In the genomic region with DNA sequence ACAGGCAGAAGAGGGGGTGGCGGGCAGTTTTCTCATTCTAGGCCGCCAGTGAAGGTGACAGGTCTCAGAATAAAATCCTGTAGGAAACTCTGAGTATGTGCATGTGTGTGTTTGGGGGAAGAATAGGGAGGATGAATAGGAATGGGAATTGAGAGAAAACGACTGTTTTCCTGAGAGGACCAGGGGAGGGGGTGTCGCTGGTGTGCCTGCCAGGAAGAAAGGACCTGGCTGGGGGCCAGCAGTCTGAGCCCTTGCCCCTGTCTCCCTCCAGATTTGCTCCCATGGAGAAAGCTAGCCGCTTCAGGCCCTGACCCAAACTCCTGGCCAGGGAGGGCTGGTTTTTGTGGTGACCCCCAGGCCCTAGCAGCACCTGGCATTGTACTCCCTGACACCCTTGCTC, we compare ENCODE assay signal across 26 cellular contexts. TPM values are rescaled to one million over a fixed set of nuclear protein-coding genes. Genes with fewer than 3 reads are reported as not detected.
A peak's percentile ranks its signal among the peaks of the same experiment; 100 is the strongest.
DNase-seq lines count a peak whose midpoint lies in the region; ATAC-seq, FAIRE-seq and TF ChIP-seq lines count a peak whose summit lies in the region.
"Had no signal": no experiment of that assay in that cellular context is flagged by ENCODE, and none has a peak within 500 bp of the region (broad histone marks: within the 10 kb centered on the region; RNA-seq: fewer than 3 reads in every experiment).

No MANE protein-coding gene starts in this region.

- no peaks in the 10 kb centered on the region for H4K20me1 ChIP-seq in H1 (replicated peaks in 1 of 2; ENCODE audit: control insufficient read depth in 1 of 2, insufficient read depth in 2 of 2, low read length in 2 of 2)

- WGBS in H1 (ENCODE audit: extremely low coverage in 1 of 2, insufficient coverage in 1 of 2, insufficient read length in 1 of 2, insufficient replicate concordance in 2 of 2, low coverage in 1 of 2, low lambda C conversion rate in 2 of 2, missing lambda C conversion rate in 1 of 2), 2 experiments, result 79% methylated on average over 5 of the region's 5 CpGs; no CpG with 5 or more reads in 1 of the 2 experiments
- WGBS in tibial nerve, 2 donors, result 41 to 49% methylated on average over 5 of the region's 5 CpGs
- WGBS in lower leg skin, 2 donors, result 68 to 71% methylated on average over 5 of the region's 5 CpGs

- no peak overlapping the region for H2BK15ac ChIP-seq in H1 (ENCODE audit: low read length)

- H2BK120ac ChIP-seq in H1 (replicated peaks; ENCODE audit: low read depth, low read length), result no peak overlapping the region

- no peak overlapping the region for H4K8ac ChIP-seq in H1 (ENCODE audit: extremely low read depth, insufficient read depth, low read length)

- 0 out of 2 replicates have a peak overlapping the region, but pooled peaks have one; percentile 32 for H2BK20ac ChIP-seq in H1 (ENCODE audit: low read length)

- no peak for ATAC-seq in HG02759 (IDR thresholded peaks at IDR 0.05; ENCODE audit: unreplicated experiment)
- ATAC-seq: stimulated activated effector memory CD8-positive, alpha-beta T cell treated with anti-CD3 and anti-CD28 coated beads, Interleukin-12 subunit alpha, Interleukin-12 subunit beta, amount 100 ng/mL, for 72 hours had no signal

- TF ChIP-seq CTCF in H1 (IDR thresholded peaks at IDR 0.05; ENCODE audit: control extremely low read depth in 1 of 3, insufficient read depth in 1 of 3, low read depth in 1 of 3, low read length in 3 of 3) (no peak), tibial nerve (IDR thresholded peaks at IDR 0.05) (no peak), lower leg skin (IDR thresholded peaks at IDR 0.05) (no peak)

- no peaks in the 10 kb centered on the region for H3K36me3 ChIP-seq in H1 (ENCODE audit: control insufficient read depth in 2 of 4, insufficient read depth in 4 of 4, low read length in 3 of 4)
- no peaks in the 10 kb centered on the region for H3K36me3 ChIP-seq in muscle layer of duodenum (ENCODE audit: control insufficient read depth in 1 of 2, insufficient read depth in 2 of 2, low read length in 2 of 2)
- H3K36me3 ChIP-seq in tibial nerve, result peaks cover 0 to 7% (median 0%) of the 10 kb centered on the region in 3 donors

- no peak overlapping the region for H2BK5ac ChIP-seq in H1 (ENCODE audit: low read depth, low read length)

- TF ChIP-seq RAD21 in H1 (IDR thresholded peaks at IDR 0.05 in 1 of 2, conservative IDR thresholded peaks at IDR 0.05 in 1 of 2; ENCODE audit: low read depth in 2 of 2, low read length in 2 of 2), result no peak

- H3K56ac ChIP-seq in H1 (replicated peaks; ENCODE audit: insufficient read length, low read depth, low read length), result no peak overlapping the region

- H3K9me3 ChIP-seq in H1 (ENCODE audit: insufficient read depth in 2 of 2, low read depth in 1 of 2, low read length in 1 of 2), result no peaks in the 10 kb centered on the region; a peak in 1 of 4 replicates
- H3K9me3 ChIP-seq in muscle layer of duodenum (ENCODE audit: control insufficient read depth in 1 of 2, low read length in 2 of 2), result no peaks in the 10 kb centered on the region
- no peaks in the 10 kb centered on the region for H3K9me3 ChIP-seq in tibial nerve

- H4K5ac ChIP-seq in H1 (ENCODE audit: insufficient read length, low read depth, low read length), result no peak overlapping the region

- no peak overlapping the region for H3K9ac ChIP-seq in H1 (replicated peaks in 1 of 4; ENCODE audit: extremely low read depth in 1 of 4, low read depth in 3 of 4, low read length in 3 of 4)
- H3K9ac ChIP-seq: KMS-11 had no signal

- no peaks in the 10 kb centered on the region for H3K27me3 ChIP-seq in H1 (replicated peaks in 1 of 4; ENCODE audit: control insufficient read depth in 3 of 4, extremely low read depth in 1 of 4, insufficient read depth in 3 of 4, low read length in 3 of 4)
- no peaks in the 10 kb centered on the region for H3K27me3 ChIP-seq in muscle layer of duodenum (ENCODE audit: low read depth, low read length)
- no peaks in the 10 kb centered on the region for H3K27me3 ChIP-seq in tibial nerve

- DNase-seq in H1 (ENCODE audit: low read depth in 1 of 2, low spot score in 2 of 2), result no peak
- no peak for DNase-seq in tibial nerve (ENCODE audit: low spot score in 2 of 2)
- DNase-seq in lower leg skin (ENCODE audit: low spot score in 2 of 2), result no peak
- DNase-seq in stimulated activated CD4-positive, alpha-beta T cell treated with anti-CD3 and anti-CD28 coated beads, Interleukin-15, amount 100 ng/mL, for 24 hours, result no peak
- DNase-seq in NCI-H146 (lab: John Stamatoyannopoulos, UW), result no peak
- DNase-seq: activated CD4-positive, alpha-beta T cell treated with anti-CD3 and anti-CD28 coated beads, Interleukin-2, amount 50 U/mL, for 4 hours; activated gamma-delta T cell treated with Interleukin-2 at 50 U/mL for 16 hours; activated T-cell treated with anti-CD3 and anti-CD28 coated beads for 4 hours; AML-193; COR-L47; HFFc6; mesenchymal stem cell; NCI-H1048; NCI-H2029 treated with DMSO at 0.1 percent for 48 hours; NCI-H510A treated with DMSO at 0.1 percent for 48 hours had no signal

- no peak for TF ChIP-seq EP300 in H1 (IDR thresholded peaks at IDR 0.05; ENCODE audit: borderline replicate concordance in 1 of 2, low read depth in 2 of 2, low read length in 2 of 2)
- TF ChIP-seq EP300 in tibial nerve (IDR thresholded peaks at IDR 0.05), result no peak

- FAIRE-seq in H1 (lab: Jason Lieb, UNC), result no peak
- FAIRE-seq: colon, endometrium, islet of Langerhans had no signal

- H3K4me3 ChIP-seq in H1 (ENCODE audit: extremely low read depth in 1 of 4, insufficient read depth in 2 of 4, low read depth in 3 of 4, low read length in 4 of 4) (no peak overlapping the region), muscle layer of duodenum (ENCODE audit: low read depth in 1 of 2, low read length in 2 of 2) (peak overlapping the region in 1 of 2 donors; percentile 29), tibial nerve (no peak overlapping the region), lower leg skin (ENCODE audit: low read depth, poor library complexity, severe bottlenecking) (no peak overlapping the region)

- TF ChIP-seq POLR2A in H1 (IDR thresholded peaks at IDR 0.05; ENCODE audit: control extremely low read depth in 1 of 2, low read depth in 2 of 2, low read length in 2 of 2) (no peak), tibial nerve (IDR thresholded peaks at IDR 0.05) (no peak), lower leg skin (IDR thresholded peaks at IDR 0.05) (no peak)

- H2AK5ac ChIP-seq in H1 (ENCODE audit: low read depth, low read length), result no peak overlapping the region

- H2BK12ac ChIP-seq in H1 (ENCODE audit: low read depth, low read length), result peak overlapping the region; percentile 39; the same call in 1 of the 2 replicates

- H3K4me1 ChIP-seq in H1 (replicated peaks in 1 of 4; ENCODE audit: control insufficient read depth in 3 of 4, insufficient read depth in 4 of 4, low read length in 3 of 4) (peaks cover 5 to 21% (median 6%) of the 10 kb centered on the region in 4 experiments), muscle layer of duodenum (ENCODE audit: control insufficient read depth in 1 of 2, insufficient read depth in 2 of 2, low read length in 2 of 2) (peaks cover 0 to 24% of the 10 kb centered on the region in 2 donors), tibial nerve (peaks cover 4 to 76% (median 51%) of the 10 kb centered on the region in 4 donors)

- no peak overlapping the region for H3K18ac ChIP-seq in H1 (ENCODE audit: extremely low read depth, low read length)

- no peak overlapping the region for H3K4me2 ChIP-seq in H1 (ENCODE audit: insufficient read depth in 1 of 2, low read depth in 2 of 2, low read length in 2 of 2)
- H3K4me2 ChIP-seq: KMS-11 had no signal

- no peak overlapping the region for H3K23ac ChIP-seq in H1 (ENCODE audit: insufficient read length)

- H3K23me2 ChIP-seq in H1 (ENCODE audit: low read depth, low read length), result no peaks in the 10 kb centered on the region

- peak overlapping the region; percentile 58 for H3K27ac ChIP-seq in angular gyrus (ENCODE audit: low read depth, low read length)
- H3K27ac ChIP-seq in H1 (ENCODE audit: low read depth, low read length), result no peak overlapping the region
- H3K27ac ChIP-seq in muscle layer of duodenum (ENCODE audit: low read length), result peak overlapping the region; percentile 82
- peak overlapping the region; percentile 53 to 89 (median 74) for H3K27ac ChIP-seq in tibial nerve
- H3K27ac ChIP-seq: KMS-11 had no signal

- POLR2A ChIA-PET in H1 (lab: Charles Lee; ENCODE audit: partially characterized antibody), result interaction anchor here (0.8 to 2.9 kb wide), 4 partner anchors 10 to 35 kb away, joined by 3 to 13 read pairs (median 4); a partner anchor contains a TSS

- H3K79me2 ChIP-seq in H1 (ENCODE audit: control insufficient read depth in 1 of 2, insufficient read depth in 2 of 2, low read length in 2 of 2), result no peaks in the 10 kb centered on the region

- H4K91ac ChIP-seq in H1 (replicated peaks; ENCODE audit: insufficient read length, low read length), result no peak overlapping the region

- H3K4ac ChIP-seq in H1 (replicated peaks; ENCODE audit: insufficient read length, low read depth, low read length), result no peak overlapping the region

- no peak overlapping the region for H2AFZ ChIP-seq in H1 (ENCODE audit: low read length)

- intact Hi-C loops in lower leg skin (cut with DNase I; ENCODE audit: low total_unique reads), result no loop called here

- H3K14ac ChIP-seq in H1 (ENCODE audit: insufficient read length), result no peak overlapping the region

- CTCF ChIA-PET in H1 (lab: Charles Lee; ENCODE audit: partially characterized antibody), result interaction anchor here (1.1 to 17.5 kb wide), 4 partner anchors 8 to 34 kb away, joined by 3 to 247 read pairs (median 6); a partner anchor contains a TSS

- no peaks in the 10 kb centered on the region for H3K79me1 ChIP-seq in H1 (ENCODE audit: low read depth, low read length)

RNA-seq across cellular contexts. Expression of a gene that starts 14.4 kb away (rescaled TPM):
- total RNA-seq in H1 (2021; fragmentation: NEBNext Ultra II Directional; extraction: Animal tissue kit (Norgen Biotek cat#: 25700)), result not detected in 2 replicates
- polyA plus RNA-seq in H1 (2011; rRNA removed), result 0.08 and 0.12 TPM in 2 replicates
- not detected for polyA plus RNA-seq in H1 (2011; cell fraction: cytosol; rRNA removed)
- 0.26 TPM for polyA plus RNA-seq in H1 (2011; cell fraction: nucleus; rRNA removed)
- not detected in 4 replicates for polyA plus RNA-seq in H1 (2012, experiment 1 of 2)
- not detected for polyA plus RNA-seq in H1 (2012, experiment 2 of 2)
- 0.06 TPM for polyA plus RNA-seq in H1 (2013, experiment 1 of 2)
- polyA plus RNA-seq in H1 (2013, experiment 2 of 2), result 0.06 TPM
- polyA minus RNA-seq in H1 (2011; rRNA and poly(A)+ RNA removed), result not detected in 2 replicates
- not detected for polyA minus RNA-seq in H1 (2011; cell fraction: cytosol; rRNA and poly(A)+ RNA removed)
- 0.70 TPM for polyA minus RNA-seq in H1 (2011; cell fraction: nucleus; rRNA and poly(A)+ RNA removed)
- total RNA-seq in tibial nerve, result not detected
- not detected for total RNA-seq in lower leg skin
- total RNA-seq: fibroblast of villous mesenchyme, HFFc6, renal cortical epithelial cell, ureter had no signal

RNA-seq across cellular contexts. Expression of a gene that starts 20.4 kb away (rescaled TPM):
- total RNA-seq in H1 (2021; fragmentation: NEBNext Ultra II Directional; extraction: Animal tissue kit (Norgen Biotek cat#: 25700)), result not detected in 2 replicates
- 0.06 TPM in 1 of 2 replicates, not detected in the other for polyA plus RNA-seq in H1 (2011; rRNA removed)
- polyA plus RNA-seq in H1 (2011; cell fraction: cytosol; rRNA removed), result not detected
- not detected for polyA plus RNA-seq in H1 (2011; cell fraction: nucleus; rRNA removed)
- polyA plus RNA-seq in H1 (2012, experiment 1 of 2), result not detected in 4 replicates
- polyA plus RNA-seq in H1 (2012, experiment 2 of 2), result not detected
- 0.08 TPM for polyA plus RNA-seq in H1 (2013, experiment 1 of 2)
- not detected for polyA plus RNA-seq in H1 (2013, experiment 2 of 2)
- polyA minus RNA-seq in H1 (2011; rRNA and poly(A)+ RNA removed), result not detected in 2 replicates
- polyA minus RNA-seq in H1 (2011; cell fraction: cytosol; rRNA and poly(A)+ RNA removed), result not detected
- 1.4 TPM for polyA minus RNA-seq in H1 (2011; cell fraction: nucleus; rRNA and poly(A)+ RNA removed)
- 100 to 1,000 TPM in 3 of 4 donors, 10 to 100 TPM in 1; 71.7 to 174 (median 136) TPM for total RNA-seq in tibial nerve
- total RNA-seq in lower leg skin, result 100 to 1,000 TPM in 1 of 4 donors, 10 to 100 TPM in 3; 62.5 to 115 (median 79.1) TPM
- total RNA-seq: HFFc6 had no signal

RNA-seq across cellular contexts. Expression of a gene that starts 22.0 kb away (rescaled TPM):
- total RNA-seq in H1 (2021; fragmentation: NEBNext Ultra II Directional; extraction: Animal tissue kit (Norgen Biotek cat#: 25700)), result 0.13 TPM in 1 of 2 replicates, not detected in the other
- 0.09 TPM in 2 replicates for polyA plus RNA-seq in H1 (2011; rRNA removed)
- polyA plus RNA-seq in H1 (2011; cell fraction: cytosol; rRNA removed), result 0.12 TPM
- 0.20 TPM for polyA plus RNA-seq in H1 (2011; cell fraction: nucleus; rRNA removed)
- 0.15 to 0.18 TPM (median 0.17 TPM) in 3 of 4 replicates, not detected in the other for polyA plus RNA-seq in H1 (2012, experiment 1 of 2)
- polyA plus RNA-seq in H1 (2012, experiment 2 of 2), result not detected
- 0.06 TPM for polyA plus RNA-seq in H1 (2013, experiment 1 of 2)
- not detected for polyA plus RNA-seq in H1 (2013, experiment 2 of 2)
- polyA minus RNA-seq in H1 (2011; rRNA and poly(A)+ RNA removed), result 0.06 TPM in 1 of 2 replicates, not detected in the other
- not detected for polyA minus RNA-seq in H1 (2011; cell fraction: cytosol; rRNA and poly(A)+ RNA removed)
- 0.30 TPM for polyA minus RNA-seq in H1 (2011; cell fraction: nucleus; rRNA and poly(A)+ RNA removed)
- total RNA-seq in tibial nerve, result 1 to 10 TPM in 3 of 4 donors, under 1 TPM in 1; 0.84 to 1.4 (median 1.1) TPM
- total RNA-seq in lower leg skin, result under 1 TPM in 1 of 4 donors, not detected in 3; 0.93 TPM
- total RNA-seq: fibroblast of villous mesenchyme, HFFc6, ureter had no signal

RNA-seq across cellular contexts. Expression of a gene that starts 34.2 kb away (rescaled TPM):
- 323 and 338 TPM in 2 replicates for total RNA-seq in H1 (2021; fragmentation: NEBNext Ultra II Directional; extraction: Animal tissue kit (Norgen Biotek cat#: 25700))
- 62.8 and 80.1 TPM in 2 replicates for polyA plus RNA-seq in H1 (2011; rRNA removed)
- polyA plus RNA-seq in H1 (2011; cell fraction: cytosol; rRNA removed), result 100.0 TPM
- polyA plus RNA-seq in H1 (2011; cell fraction: nucleus; rRNA removed), result 115 TPM
- polyA plus RNA-seq in H1 (2012, experiment 1 of 2), result 333 to 440 TPM (median 380 TPM) in 4 replicates
- polyA plus RNA-seq in H1 (2012, experiment 2 of 2), result 59.6 TPM
- polyA plus RNA-seq in H1 (2013, experiment 1 of 2), result 172 TPM
- 171 TPM for polyA plus RNA-seq in H1 (2013, experiment 2 of 2)
- polyA minus RNA-seq in H1 (2011; rRNA and poly(A)+ RNA removed), result 88.8 and 170 TPM in 2 replicates
- polyA minus RNA-seq in H1 (2011; cell fraction: cytosol; rRNA and poly(A)+ RNA removed), result 94.0 TPM
- polyA minus RNA-seq in H1 (2011; cell fraction: nucleus; rRNA and poly(A)+ RNA removed), result 167 TPM
- total RNA-seq in tibial nerve, result 100 to 1,000 TPM in 1 of 4 donors, 10 to 100 TPM in 3; 62.8 to 115 (median 88.4) TPM
- 10 to 100 TPM; 39.0 to 79.0 (median 60.0) TPM for total RNA-seq in lower leg skin

RNA-seq across cellular contexts. Expression of a gene that starts 43.6 kb away (rescaled TPM):
- 21.6 and 22.8 TPM in 2 replicates for total RNA-seq in H1 (2021; fragmentation: NEBNext Ultra II Directional; extraction: Animal tissue kit (Norgen Biotek cat#: 25700))
- polyA plus RNA-seq in H1 (2011; rRNA removed), result 17.5 and 21.8 TPM in 2 replicates
- 14.8 TPM for polyA plus RNA-seq in H1 (2011; cell fraction: cytosol; rRNA removed)
- 17.0 TPM for polyA plus RNA-seq in H1 (2011; cell fraction: nucleus; rRNA removed)
- polyA plus RNA-seq in H1 (2012, experiment 1 of 2), result 13.2 to 21.4 TPM (median 17.0 TPM) in 4 replicates
- 18.3 TPM for polyA plus RNA-seq in H1 (2012, experiment 2 of 2)
- polyA plus RNA-seq in H1 (2013, experiment 1 of 2), result 10.4 TPM
- 9.6 TPM for polyA plus RNA-seq in H1 (2013, experiment 2 of 2)
- 16.7 and 18.6 TPM in 2 replicates for polyA minus RNA-seq in H1 (2011; rRNA and poly(A)+ RNA removed)
- polyA minus RNA-seq in H1 (2011; cell fraction: cytosol; rRNA and poly(A)+ RNA removed), result 18.7 TPM
- 20.7 TPM for polyA minus RNA-seq in H1 (2011; cell fraction: nucleus; rRNA and poly(A)+ RNA removed)
- total RNA-seq in tibial nerve, result 10 to 100 TPM in 3 of 4 donors, 1 to 10 TPM in 1; 8.4 to 25.3 (median 21.9) TPM
- 1 to 10 TPM in 3 of 4 donors, under 1 TPM in 1; 0.66 to 2.4 (median 1.5) TPM for total RNA-seq in lower leg skin

Comparison
In these comparisons a context has a peak if more than half of its experiments do, and no peak if none do; other contexts are left out.
1. RNA of a gene that starts 20.4 kb away (total RNA-seq): 71.7 to 174 TPM in tibial nerve and 62.5 to 115 TPM in lower leg skin; not detected in H1; every median in the first group is over 10 times any median in the second.